ENCODE assay signal across 15 cellular contexts in genomic region chr3:61537366-61537765, GRCh38. TPM values are rescaled to one million over a fixed set of nuclear protein-coding genes. Genes with fewer than 3 reads are reported as not detected.
A peak's percentile ranks its signal among the peaks of the same experiment; 100 is the strongest.
DNase-seq lines count a peak whose midpoint lies in the region; ATAC-seq, FAIRE-seq and TF ChIP-seq lines count a peak whose summit lies in the region.
"Had no signal": no experiment of that assay in that cellular context is flagged by ENCODE, and none has a peak within 500 bp of the region (broad histone marks: within the 10 kb centered on the region; RNA-seq: fewer than 3 reads in every experiment).

No MANE protein-coding gene starts in this region.

- no peak overlapping the region for H3K9ac ChIP-seq in BLaER1
- peak overlapping the region; percentile 11 for H3K9ac ChIP-seq in HUES6 (ENCODE audit: low read length)
- no peak overlapping the region for H3K9ac ChIP-seq in endothelial cell of umbilical vein (replicated peaks; ENCODE audit: extremely low read depth, insufficient read depth, low read length)
- no peak overlapping the region for H3K9ac ChIP-seq in mesendoderm (ENCODE audit: low read length)
- no peak overlapping the region for H3K9ac ChIP-seq in MM.1S (ENCODE audit: low read length)

- H3K79me2 ChIP-seq in endothelial cell of umbilical vein (ENCODE audit: control insufficient read depth, insufficient read depth, low read length), result no peaks in the 10 kb centered on the region
- no peaks in the 10 kb centered on the region for H3K79me2 ChIP-seq in mesendoderm (ENCODE audit: control insufficient read depth, insufficient read depth, low read length)
- H3K79me2 ChIP-seq in MM.1S (ENCODE audit: low read length), result no peaks in the 10 kb centered on the region

- H3K9me2 ChIP-seq in MM.1S (replicated peaks; ENCODE audit: insufficient read depth, low read length), result no peaks in the 10 kb centered on the region

- H2BK5ac ChIP-seq in mesendoderm (ENCODE audit: low read length), result peak overlapping the region; percentile 5

- peaks cover 8% of the 10 kb centered on the region for H3K4me1 ChIP-seq in BLaER1
- H3K4me1 ChIP-seq in HUES6 (ENCODE audit: control insufficient read depth, insufficient read depth, low read length), result peaks cover 24% of the 10 kb centered on the region
- peaks cover 5% of the 10 kb centered on the region for H3K4me1 ChIP-seq in endothelial cell of umbilical vein (ENCODE audit: control insufficient read depth, extremely low read depth, insufficient read depth, low read length)
- peaks cover 7% of the 10 kb centered on the region for H3K4me1 ChIP-seq in mesendoderm (ENCODE audit: control insufficient read depth, low read depth, low read length)
- no peaks in the 10 kb centered on the region for H3K4me1 ChIP-seq in MM.1S (ENCODE audit: low read length)
- no peaks in the 10 kb centered on the region for H3K4me1 ChIP-seq in pancreas
- H3K4me1 ChIP-seq: HAP-1, SJCRH30 had no signal

- dilution Hi-C loops in endothelial cell of umbilical vein (cut with MboI; ENCODE audit: extremely low pct_ligation_motif_present, low sequenced_read_pairs), result no loop called here

- no peaks in the 10 kb centered on the region for H3K9me1 ChIP-seq in endothelial cell of umbilical vein (replicated peaks; ENCODE audit: control insufficient read depth, extremely low read depth, insufficient read depth, low read length)

- peak overlapping the region; percentile 10 for H3K4ac ChIP-seq in mesendoderm (ENCODE audit: low read depth, low read length)

- H3K18ac ChIP-seq in mesendoderm (ENCODE audit: low read length), result peak overlapping the region; percentile 98

- H3K4me2 ChIP-seq in BLaER1 (peak overlapping the region; percentile 55), endothelial cell of umbilical vein (ENCODE audit: insufficient read depth, low read length) (no peak overlapping the region), mesendoderm (ENCODE audit: low read length) (no peak overlapping the region), MM.1S (ENCODE audit: low read depth, low read length) (no peak overlapping the region)

- H2BK15ac ChIP-seq in mesendoderm (replicated peaks; ENCODE audit: low read depth), result peak overlapping the region; percentile 74

- CTCF ChIA-PET in endothelial cell of umbilical vein (lab: Charles Lee), result no interaction called here

- no peak overlapping the region for H3K4me3 ChIP-seq in BLaER1
- peak overlapping the region; percentile 30 for H3K4me3 ChIP-seq in HUES6 (ENCODE audit: low read depth, low read length)
- H3K4me3 ChIP-seq in endothelial cell of umbilical vein (replicated peaks in 1 of 3; ENCODE audit: insufficient read depth in 1 of 3, low read depth in 1 of 3, low read length in 3 of 3), result no peak overlapping the region
- no peak overlapping the region for H3K4me3 ChIP-seq in mesendoderm (ENCODE audit: low read length)
- H3K4me3 ChIP-seq in MM.1S (ENCODE audit: low read length), result no peak overlapping the region
- no peak overlapping the region for H3K4me3 ChIP-seq in pancreas
- H3K4me3 ChIP-seq: HAP-1, mucosa of descending colon, SJCRH30 had no signal

- H3K79me1 ChIP-seq in mesendoderm (ENCODE audit: low read length), result no peaks in the 10 kb centered on the region

- ATAC-seq in pancreas, result no peak
- ATAC-seq: mucosa of descending colon had no signal

- no peak overlapping the region for H4K8ac ChIP-seq in mesendoderm (ENCODE audit: low read depth, low read length)

- intact Hi-C loops in endothelial cell of umbilical vein (cut with micrococcal nuclease), result no loop called here
- intact Hi-C loops in pancreas (cut with DNase I), result no loop called here

- peak overlapping the region; percentile 49 for H3K56ac ChIP-seq in mesendoderm (ENCODE audit: low read length)

- no peak overlapping the region for H2AK5ac ChIP-seq in mesendoderm (ENCODE audit: low read length)

- no TSS peak for BruUV-seq in endothelial cell of umbilical vein (replicated peaks; lab: Mats Ljungman, UMichigan)

- H2AFZ ChIP-seq in endothelial cell of umbilical vein (ENCODE audit: low read depth, low read length) (peak overlapping the region; percentile 20), MM.1S (ENCODE audit: low read length) (no peak overlapping the region)

- no peak overlapping the region for H3K27ac ChIP-seq in BLaER1
- H3K27ac ChIP-seq in HUES6 (ENCODE audit: low read depth, low read length), result peak overlapping the region; percentile 80; the same call in 1 of the 2 replicates
- H3K27ac ChIP-seq in endothelial cell of umbilical vein (ENCODE audit: insufficient read depth, low read depth, low read length), result no peak overlapping the region
- H3K27ac ChIP-seq in mesendoderm (ENCODE audit: low read depth, low read length), result peak overlapping the region; percentile 66
- H3K27ac ChIP-seq in MM.1S (ENCODE audit: low read length), result no peak overlapping the region
- no peak overlapping the region for H3K27ac ChIP-seq in pancreas
- H3K27ac ChIP-seq: SJCRH30 had no signal

- H4K5ac ChIP-seq in mesendoderm (ENCODE audit: low read length), result no peak overlapping the region

- H3K9me3 ChIP-seq in BLaER1, result no peaks in the 10 kb centered on the region
- H3K9me3 ChIP-seq in HUES6 (ENCODE audit: control insufficient read depth, insufficient read depth, low read depth, low read length), result no peaks in the 10 kb centered on the region
- no peaks in the 10 kb centered on the region for H3K9me3 ChIP-seq in endothelial cell of umbilical vein (replicated peaks; ENCODE audit: control insufficient read depth, insufficient read depth, low read length)
- no peaks in the 10 kb centered on the region for H3K9me3 ChIP-seq in MM.1S (replicated peaks; ENCODE audit: insufficient read depth, low read length)
- H3K9me3 ChIP-seq in pancreas, result no peaks in the 10 kb centered on the region
- H3K9me3 ChIP-seq: HAP-1, mucosa of descending colon, SJCRH30 had no signal

- no peak for TF ChIP-seq POLR2A in endothelial cell of umbilical vein (IDR thresholded peaks at IDR 0.05; ENCODE audit: low read depth, low read length)

- H3K23ac ChIP-seq in mesendoderm (ENCODE audit: low read length), result no peak overlapping the region

- H4K20me1 ChIP-seq in BLaER1 (no peaks in the 10 kb centered on the region), endothelial cell of umbilical vein (replicated peaks; ENCODE audit: control insufficient read depth, extremely low read depth, insufficient read depth, low read length) (no peaks in the 10 kb centered on the region), MM.1S (ENCODE audit: insufficient read depth, low read length) (no peaks in the 10 kb centered on the region)

- TF ChIP-seq CTCF in endothelial cell of umbilical vein (IDR thresholded peaks at IDR 0.05; ENCODE audit: extremely low read depth in 1 of 2, insufficient read depth in 1 of 2, low read depth in 1 of 2, low read length in 2 of 2) (no peak), GM10266 (IDR thresholded peaks at IDR 0.05; ENCODE audit: control insufficient read depth, insufficient read depth, low read depth, missing control alignments) (no peak), MM.1S (IDR thresholded peaks at IDR 0.05; ENCODE audit: low read length) (no peak), pancreas (IDR thresholded peaks at IDR 0.05) (no peak)

- DNase-seq in endothelial cell of umbilical vein (ENCODE audit: low read depth, low spot score) (no peak), mesendoderm (peak; percentile 74), NOMO-1 treated with DMSO at 0.1 percent for 48 hours (lab: John Stamatoyannopoulos, UW; ENCODE audit: unreplicated experiment) (no peak), GM10266 (ENCODE audit: extremely low spot score) (no peak), MM.1S (no peak), pancreas (no peak)
- DNase-seq: activated CD4-positive, alpha-beta memory T cell treated with anti-CD3 and anti-CD28 coated beads, Interleukin-2, amount 10 ng/mL, durations not matched to agents 7 days and 5 days; mucosa of descending colon; NCI-H2171; posterior cingulate gyrus; SJCRH30; substantia nigra had no signal

- no peaks in the 10 kb centered on the region for H3K27me3 ChIP-seq in BLaER1
- H3K27me3 ChIP-seq in HUES6 (ENCODE audit: control insufficient read depth, insufficient read depth, low read length), result no peaks in the 10 kb centered on the region
- peaks cover 2% of the 10 kb centered on the region in 2 experiments for H3K27me3 ChIP-seq in endothelial cell of umbilical vein (ENCODE audit: control insufficient read depth in 2 of 2, insufficient read depth in 2 of 2, low read length in 2 of 2)
- H3K27me3 ChIP-seq in mesendoderm (ENCODE audit: insufficient read depth, low read length, poor library complexity), result no peaks in the 10 kb centered on the region
- no peaks in the 10 kb centered on the region for H3K27me3 ChIP-seq in MM.1S (replicated peaks; ENCODE audit: insufficient read depth, low read length)
- no peaks in the 10 kb centered on the region for H3K27me3 ChIP-seq in pancreas
- H3K27me3 ChIP-seq: SJCRH30 had no signal

- POLR2A ChIA-PET in endothelial cell of umbilical vein (lab: Charles Lee), result no interaction called here

- no CpG with 5 or more reads among the region's 6 CpGs for WGBS in mesendoderm (ENCODE audit: extremely low coverage, insufficient coverage, low lambda C conversion rate)
- WGBS in pancreas, 2 donors, result 47 to 48% methylated on average over 6 of the region's 6 CpGs

- FAIRE-seq in endothelial cell of umbilical vein (lab: Jason Lieb, UNC) (peak; percentile 52), pancreas (lab: Jason Lieb, UNC) (no peak)

- peak overlapping the region; percentile 85 for H2BK120ac ChIP-seq in mesendoderm (ENCODE audit: low read depth, low read length)

- no peaks in the 10 kb centered on the region for H3K36me3 ChIP-seq in BLaER1
- no peaks in the 10 kb centered on the region for H3K36me3 ChIP-seq in HUES6 (ENCODE audit: control insufficient read depth, insufficient read depth, low read length)
- H3K36me3 ChIP-seq in endothelial cell of umbilical vein (ENCODE audit: control insufficient read depth in 2 of 2, extremely low read depth in 1 of 2, insufficient read depth in 2 of 2, low read length in 2 of 2), result no peaks in the 10 kb centered on the region
- no peaks in the 10 kb centered on the region for H3K36me3 ChIP-seq in mesendoderm (ENCODE audit: control insufficient read depth, insufficient read depth, low read length)
- H3K36me3 ChIP-seq in MM.1S (replicated peaks; ENCODE audit: insufficient read depth, low read length), result no peaks in the 10 kb centered on the region
- H3K36me3 ChIP-seq in pancreas, result no peaks in the 10 kb centered on the region
- H3K36me3 ChIP-seq: HAP-1, SJCRH30 had no signal

- H3F3A ChIP-seq in MM.1S (ENCODE audit: insufficient read depth, low read length), result no peaks in the 10 kb centered on the region

RNA-seq across cellular contexts. Expression of gene PTPRG, which starts 24.0 kb away (rescaled TPM):
- total RNA-seq in endothelial cell of umbilical vein (37.5 and 39.1 TPM in 2 replicates), pancreas (10 to 100 TPM in 4 of 6 donors, 1 to 10 TPM in 2; 6.4 to 20.5 (median 12.2) TPM)
- polyA plus RNA-seq in endothelial cell of umbilical vein (8.8 and 8.9 TPM in 2 replicates), pancreas (1 to 10 TPM; 2.8 to 3.1 TPM)
- polyA plus RNA-seq in endothelial cell of umbilical vein (2011; cell fraction: cytosol; rRNA removed), result 7.6 and 8.7 TPM in 2 replicates
- polyA plus RNA-seq in endothelial cell of umbilical vein (2011; cell fraction: nucleus; rRNA removed), result 14.3 and 15.4 TPM in 2 replicates
- polyA plus RNA-seq in endothelial cell of umbilical vein (2012), result 21.5 and 27.6 TPM in 2 replicates
- polyA minus RNA-seq in endothelial cell of umbilical vein, result 58.0 and 59.5 TPM in 2 replicates
- polyA minus RNA-seq in endothelial cell of umbilical vein (2011; cell fraction: cytosol; rRNA and poly(A)+ RNA removed), result not detected
- 85.0 and 86.2 TPM in 2 replicates for polyA minus RNA-seq in endothelial cell of umbilical vein (2011; cell fraction: nucleus; rRNA and poly(A)+ RNA removed)
- 52.1 TPM for polyA plus RNA-seq in mesendoderm (2013, experiment 1 of 2)
- polyA plus RNA-seq in mesendoderm (2013, experiment 2 of 2), result 49.8 TPM

Comparison
In these comparisons a context has a peak if more than half of its experiments do, and no peak if none do; other contexts are left out.
1. H3K27ac ChIP-seq: peak in HUES6 (single experiment) and mesendoderm (single experiment); none in BLaER1 (single experiment), endothelial cell of umbilical vein (single experiment), MM.1S (single experiment) and pancreas (0 of 4).